In the genomic region with DNA sequence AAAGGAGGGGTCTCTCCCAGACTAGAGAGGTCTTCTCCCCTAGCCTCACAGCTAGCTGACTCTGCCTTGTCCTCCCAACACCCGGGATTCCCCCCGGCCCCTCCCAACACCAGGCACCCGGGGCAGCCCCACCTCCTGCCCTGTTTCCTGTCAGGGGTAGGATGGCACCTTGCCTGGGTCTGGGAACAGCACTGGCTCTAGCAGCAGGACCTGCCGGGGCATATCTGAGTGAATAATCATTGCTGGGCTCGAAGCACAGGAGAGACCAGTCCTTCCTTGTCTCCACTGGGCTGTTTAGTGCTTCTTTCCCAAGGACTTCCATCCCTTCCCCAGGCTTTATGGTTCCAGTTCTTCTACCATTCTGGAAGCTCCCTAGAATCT, we compare ENCODE assay signal across 9 cellular contexts. TPM values are rescaled to one million over a fixed set of nuclear protein-coding genes. Genes with fewer than 3 reads are reported as not detected.
DNase-seq lines count a peak whose midpoint lies in the region; ATAC-seq, FAIRE-seq and TF ChIP-seq lines count a peak whose summit lies in the region.
"Had no signal": no experiment of that assay in that cellular context is flagged by ENCODE, and none has a peak within 500 bp of the region (broad histone marks: within the 10 kb centered on the region; RNA-seq: fewer than 3 reads in every experiment).

No MANE protein-coding gene starts in this region.

- no peak overlapping the region for H3K4me3 ChIP-seq in PC-3 (ENCODE audit: low read length)
- H3K4me3 ChIP-seq in cardiac muscle cell = no peak overlapping the region
- peak overlapping the region in 6 of 7 experiments; percentile 8 to 40 (median 22) for H3K4me3 ChIP-seq in skin epidermis
- H3K4me3 ChIP-seq in small intestine (ENCODE audit: low read depth in 1 of 2, low read length in 2 of 2) = no peak overlapping the region

- H3K9ac ChIP-seq in PC-3 (ENCODE audit: low read length) = no peak overlapping the region
- H3K9ac ChIP-seq: KMS-11 had no signal

- no peaks in the 10 kb centered on the region for H3K9me2 ChIP-seq in PC-3 (replicated peaks; ENCODE audit: low read length)

- H3K36me3 ChIP-seq in PC-3 (ENCODE audit: low read depth, low read length) (peaks cover 6% of the 10 kb centered on the region; the same call in 1 of the 2 replicates), cardiac muscle cell (no peaks in the 10 kb centered on the region), small intestine (ENCODE audit: control insufficient read depth in 2 of 2, insufficient read depth in 2 of 2, low read length in 2 of 2) (peaks cover 3 to 9% of the 10 kb centered on the region in 2 donors)

- intact Hi-C loops in PC-3 (cut with micrococcal nuclease) = no loop called here

- DNase-seq in PC-3 = peak; percentile 63
- DNase-seq in cardiac muscle cell (ENCODE audit: low read depth in 1 of 2, low spot score in 1 of 2) = peak in 1 of 2 donors; percentile 27
- DNase-seq in small intestine = no peak
- DNase-seq in OCI-M2 (lab: John Stamatoyannopoulos, UW; ENCODE audit: unreplicated experiment) = no peak
- DNase-seq: activated CD4-positive, alpha-beta T cell treated with anti-CD3 and anti-CD28 coated beads for 48 hours had no signal

- H2AFZ ChIP-seq in PC-3 (ENCODE audit: low read length) = no peak overlapping the region

- CTCF ChIA-PET in PC-3 (lab: Charles Lee) = no interaction called here

- peaks cover 51% of the 10 kb centered on the region for H3K79me2 ChIP-seq in PC-3 (ENCODE audit: low read length)

- POLR2A ChIA-PET in PC-3 (lab: Charles Lee; ENCODE audit: unreplicated experiment) = no interaction called here

- H3K27ac ChIP-seq in PC-3 (ENCODE audit: low read length) = peak overlapping the region; percentile 48
- peak overlapping the region; percentile 55 for H3K27ac ChIP-seq in cardiac muscle cell
- peak overlapping the region in 20 of 21 experiments; percentile 59 to 87 (median 78) for H3K27ac ChIP-seq in skin epidermis
- H3K27ac ChIP-seq in small intestine (ENCODE audit: low read depth in 1 of 2, low read length in 1 of 2) = peak overlapping the region in 1 of 2 donors; percentile 48
- H3K27ac ChIP-seq: KMS-11 had no signal

- H4K20me1 ChIP-seq in PC-3 (ENCODE audit: low read length) = no peaks in the 10 kb centered on the region

- ATAC-seq in PC-3 (peak; percentile 83), HG03442 (IDR thresholded peaks at IDR 0.05; ENCODE audit: unreplicated experiment) (no peak)

- TF ChIP-seq CTCF in PC-3 (conservative IDR thresholded peaks at IDR 0.05; ENCODE audit: low read depth, low read length) (no peak), cardiac muscle cell (IDR thresholded peaks at IDR 0.05; ENCODE audit: low read depth, low read length) (no peak)

- WGBS in small intestine, 3 donors = 6 to 26% (median 21%) methylated on average over 5 of the region's 5 CpGs

- peak overlapping the region; percentile 55 for H3K4me2 ChIP-seq in PC-3 (ENCODE audit: low read length)
- H3K4me2 ChIP-seq: KMS-11 had no signal

- no peaks in the 10 kb centered on the region for H3F3A ChIP-seq in PC-3 (ENCODE audit: low read length, unreplicated experiment)

- no peaks in the 10 kb centered on the region for H3K27me3 ChIP-seq in PC-3 (ENCODE audit: low read length)
- H3K27me3 ChIP-seq in cardiac muscle cell = no peaks in the 10 kb centered on the region
- H3K27me3 ChIP-seq in small intestine (ENCODE audit: control insufficient read depth in 2 of 2, insufficient read depth in 2 of 2, low read length in 2 of 2) = no peaks in the 10 kb centered on the region

- peaks cover 16% of the 10 kb centered on the region for H3K4me1 ChIP-seq in PC-3 (ENCODE audit: insufficient read depth, low read length)
- peaks cover 11% of the 10 kb centered on the region for H3K4me1 ChIP-seq in cardiac muscle cell (ENCODE audit: low read depth)
- peaks cover 0 to 9% of the 10 kb centered on the region in 2 donors for H3K4me1 ChIP-seq in small intestine (ENCODE audit: control insufficient read depth in 2 of 2, insufficient read depth in 1 of 2, low read depth in 1 of 2, low read length in 1 of 2)

- no TSS peak for BruUV-seq in PC-3 (replicated peaks; lab: Mats Ljungman, UMichigan)

- FAIRE-seq in small intestine (lab: Jason Lieb, UNC) = no peak
- FAIRE-seq: GM18507 had no signal

- no peaks in the 10 kb centered on the region for H3K9me3 ChIP-seq in PC-3 (ENCODE audit: low read length)
- no peaks in the 10 kb centered on the region for H3K9me3 ChIP-seq in cardiac muscle cell (ENCODE audit: low read depth)
- no peaks in the 10 kb centered on the region for H3K9me3 ChIP-seq in small intestine (ENCODE audit: control insufficient read depth, low read depth)

RNA-seq across cellular contexts. Expression of a gene that starts 25.7 kb away (rescaled TPM):
- total RNA-seq in PC-3 (2014; rRNA removed) = 44.5 and 64.8 TPM in 2 replicates
- 31.3 and 47.7 TPM in 2 replicates for total RNA-seq in cardiac muscle cell
- 27.1 and 35.9 TPM in 2 replicates for polyA plus RNA-seq in cardiac muscle cell
- 10 to 100 TPM; 49.2 to 69.1 (median 60.2) TPM for polyA plus RNA-seq in small intestine

RNA-seq across cellular contexts. Expression of a gene that starts 40.5 kb away (rescaled TPM):
- total RNA-seq in PC-3 (2014; rRNA removed) = 0.35 and 0.36 TPM in 2 replicates
- 1.7 and 7.4 TPM in 2 replicates for total RNA-seq in cardiac muscle cell
- 1.3 and 1.6 TPM in 2 replicates for polyA plus RNA-seq in cardiac muscle cell
- polyA plus RNA-seq in small intestine = 1 to 10 TPM in 1 of 3 donors, under 1 TPM in 2; 0.45 to 2.2 (median 0.81) TPM

RNA-seq across cellular contexts. Expression of a gene that starts 44.0 kb away (rescaled TPM):
- 0.11 TPM in 1 of 2 replicates, not detected in the other for total RNA-seq in PC-3 (2014; rRNA removed)
- total RNA-seq in cardiac muscle cell = 0.35 and 1.5 TPM in 2 replicates
- polyA plus RNA-seq in cardiac muscle cell = 0.32 and 1.1 TPM in 2 replicates
- polyA plus RNA-seq in small intestine = under 1 TPM; 0.27 to 0.66 (median 0.45) TPM

RNA-seq across cellular contexts. Expression of a gene that starts 51.9 kb away (rescaled TPM):
- 24.3 and 27.3 TPM in 2 replicates for total RNA-seq in PC-3 (2014; rRNA removed)
- 15.0 and 18.3 TPM in 2 replicates for total RNA-seq in cardiac muscle cell
- 12.4 and 16.8 TPM in 2 replicates for polyA plus RNA-seq in cardiac muscle cell
- polyA plus RNA-seq in small intestine = 10 to 100 TPM in 1 of 3 donors, 1 to 10 TPM in 2; 9.2 to 12.0 (median 9.5) TPM

Comparison
In these comparisons a context has a peak if more than half of its experiments do, and no peak if none do; other contexts are left out.
1. H3K4me3 ChIP-seq: peak in skin epidermis (6 of 7); none in PC-3 (single experiment), cardiac muscle cell (single experiment) and small intestine (0 of 2).